In genomic region chr15:49145651-49146609, GRCh38 we compare ENCODE assay signal across 9 cellular contexts. TPM values are rescaled to one million over a fixed set of nuclear protein-coding genes. Genes with fewer than 3 reads are reported as not detected.
DNase-seq lines count a peak whose midpoint lies in the region; TF ChIP-seq lines count a peak whose summit lies in the region.
"Had no signal": no experiment of that assay in that cellular context is flagged by ENCODE, and none has a peak within 500 bp of the region (broad histone marks: within the 10 kb centered on the region; RNA-seq: fewer than 3 reads in every experiment).

No MANE protein-coding gene starts in this region.

- DNase-seq in NCI-H146 (lab: John Stamatoyannopoulos, UW) (peak; percentile 5), NCI-H146 treated with DMSO at 0.1 percent for 48 hours (lab: John Stamatoyannopoulos, UW; ENCODE audit: unreplicated experiment) (no peak), HEK293T (ENCODE audit: extremely low spot score) (peak; percentile 17), SJSA1 (ENCODE audit: low read depth in 1 of 2, low spot score in 2 of 2) (peak; percentile 22 to 51), mesothelial cell of epicardium (ENCODE audit: low spot score in 2 of 2, unreplicated experiment in 2 of 2) (no peak), NK-92 (lab: John Stamatoyannopoulos, UW; ENCODE audit: unreplicated experiment) (no peak), HPDE6-E6E7 (ENCODE audit: extremely low spot score) (no peak)
- DNase-seq in effector CD4-positive, alpha-beta T cell: peak; percentile 21

- no peaks in the 10 kb centered on the region for H3K9me3 Mint-ChIP-seq in mesothelial cell of epicardium
- H3K9me3 Mint-ChIP-seq: activated naive CD4-positive, alpha-beta T cell treated with anti-CD3 and anti-CD28 coated beads, Interleukin-2, amount 50 U/mL, for 24 hours had no signal

- H3K27ac Mint-ChIP-seq in mesothelial cell of epicardium: peak overlapping the region; percentile 26

- H3K4me3 ChIP-seq in SJSA1: no peak overlapping the region

- no peak overlapping the region for H3K4me3 Mint-ChIP-seq in mesothelial cell of epicardium
- H3K4me3 Mint-ChIP-seq: activated naive CD4-positive, alpha-beta T cell treated with anti-CD3 and anti-CD28 coated beads, Interleukin-2, amount 50 U/mL, for 24 hours had no signal

- peaks cover 11% of the 10 kb centered on the region for H3K4me1 Mint-ChIP-seq in mesothelial cell of epicardium

- no peaks in the 10 kb centered on the region for H3K9me3 ChIP-seq in SJSA1 (replicated peaks)

- TF ChIP-seq CTCF in mesothelial cell of epicardium (IDR thresholded peaks at IDR 0.05; ENCODE audit: unreplicated experiment): peak; percentile 35

- no peak overlapping the region for H3K27ac ChIP-seq in SJSA1

- H3K27me3 Mint-ChIP-seq in mesothelial cell of epicardium (ENCODE audit: low read depth): no peaks in the 10 kb centered on the region
- H3K27me3 Mint-ChIP-seq: activated naive CD4-positive, alpha-beta T cell treated with anti-CD3 and anti-CD28 coated beads, Interleukin-2, amount 50 U/mL, for 24 hours had no signal

- H3K36me3 ChIP-seq in SJSA1: peaks cover 38% of the 10 kb centered on the region

- H3K27me3 ChIP-seq in SJSA1 (replicated peaks): no peaks in the 10 kb centered on the region

- peaks cover 3% of the 10 kb centered on the region; the same call in 1 of the 2 replicates for H3K4me1 ChIP-seq in SJSA1 (replicated peaks)

- peaks cover 19% of the 10 kb centered on the region for H3K36me3 Mint-ChIP-seq in mesothelial cell of epicardium

- POLR2A ChIA-PET in HEK293T (lab: Yijun Ruan, JAX): no interaction called here

- CTCF ChIA-PET in HEK293T (lab: Yijun Ruan, JAX): interaction anchor here (0.7 kb wide), 1 partner anchor 245 kb away, joined by 3 read pairs; no protein-coding TSS in a partner anchor

TF ChIP-seq in HEK293T, 16 proteins besides CTCF, POLR2A, EP300 and RAD21:
- TF ChIP-seq NFRKB (IDR thresholded peaks at IDR 0.05) (no peak), PKNOX1 (IDR thresholded peaks at IDR 0.05) (peak; percentile 79)

RNA-seq across cellular contexts. Expression of gene COPS2, which starts 9.5 kb away (rescaled TPM):
- total RNA-seq in SJSA1 (2014; rRNA removed; shearing (Covaris generic)): 49.8 and 76.0 TPM in 2 replicates
- 79.9 to 92.2 TPM (median 88.3 TPM) in 3 replicates for total RNA-seq in mesothelial cell of epicardium

RNA-seq across cellular contexts. Expression of gene GALK2, which starts 24.1 kb away (rescaled TPM):
- total RNA-seq in SJSA1 (2014; rRNA removed; shearing (Covaris generic)): 32.1 and 32.3 TPM in 2 replicates
- total RNA-seq in mesothelial cell of epicardium: 22.1 to 26.1 TPM (median 25.4 TPM) in 3 replicates

Comparison
In these comparisons a context has a peak if more than half of its experiments do, and no peak if none do; other contexts are left out.
1. DNase-seq: peak in NCI-H146 (single experiment), HEK293T (single experiment), SJSA1 (2 of 2) and effector CD4-positive, alpha-beta T cell (single experiment); none in NCI-H146 treated with DMSO at 0.1 percent for 48 hours (single experiment), mesothelial cell of epicardium (0 of 2), NK-92 (single experiment) and HPDE6-E6E7 (single experiment).